Comparison of ENCODE assay signal across 19 cellular contexts in the genomic region with DNA sequence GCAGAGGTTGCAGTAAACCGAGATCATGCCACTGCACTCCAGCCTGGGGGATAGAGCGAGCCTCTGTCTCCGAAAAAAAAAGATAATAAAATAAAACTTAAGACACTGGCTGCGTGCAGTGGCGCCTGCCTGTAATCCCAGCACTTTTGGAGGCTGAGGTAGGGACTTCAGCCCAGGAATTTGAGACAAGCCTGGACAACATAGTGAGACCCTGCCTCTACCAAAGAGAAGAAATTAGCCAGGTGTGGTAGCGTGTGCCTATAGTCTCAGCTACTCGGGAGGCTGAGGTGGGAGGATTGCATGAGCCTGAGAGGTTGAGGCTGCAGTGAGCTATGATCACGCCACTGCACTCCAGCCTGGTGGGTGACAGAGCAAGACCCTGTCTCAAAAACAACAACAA. TPM values are rescaled to one million over a fixed set of nuclear protein-coding genes. Genes with fewer than 3 reads are reported as not detected.
A peak's percentile ranks its signal among the peaks of the same experiment; 100 is the strongest.
DNase-seq lines count a peak whose midpoint lies in the region; ATAC-seq and TF ChIP-seq lines count a peak whose summit lies in the region.
"Had no signal": no experiment of that assay in that cellular context is flagged by ENCODE, and none has a peak within 500 bp of the region (broad histone marks: within the 10 kb centered on the region; RNA-seq: fewer than 3 reads in every experiment).

No MANE protein-coding gene starts in this region.

- ATAC-seq in T-helper 17 cell (no peak), lower lobe of right lung (no peak), GM21786 (IDR thresholded peaks at IDR 0.05; ENCODE audit: unreplicated experiment) (no peak)
- ATAC-seq: GM23338, natural killer cell had no signal

- H3K4me1 Mint-ChIP-seq in T-helper 17 cell, result peaks cover 62% of the 10 kb centered on the region

- no peaks in the 10 kb centered on the region for H3K27me3 ChIP-seq in lower lobe of right lung (ENCODE audit: low read depth)
- no peaks in the 10 kb centered on the region for H3K27me3 ChIP-seq in thyroid gland
- H3K27me3 ChIP-seq: BE2C had no signal

- CTCF ChIA-PET in HEK293 (lab: Yijun Ruan, JAX), result interaction anchor here (1.1 to 1.6 kb wide), 2 partner anchors 10 to 32 kb away, joined by 3 to 5 read pairs; no protein-coding TSS in a partner anchor

- no peaks in the 10 kb centered on the region for H3K9me3 ChIP-seq in HEK293 (ENCODE audit: control insufficient read depth, insufficient read depth, low read depth, low read length)
- H3K9me3 ChIP-seq in T-helper 17 cell (ENCODE audit: control insufficient read depth, low read length, poor library complexity, severe bottlenecking), result no peaks in the 10 kb centered on the region
- no peaks in the 10 kb centered on the region for H3K9me3 ChIP-seq in lower lobe of right lung
- no peaks in the 10 kb centered on the region for H3K9me3 ChIP-seq in thyroid gland
- H3K9me3 ChIP-seq: BE2C, prostate gland had no signal

- no peak overlapping the region for H3K4me3 Mint-ChIP-seq in T-helper 17 cell
- H3K4me3 Mint-ChIP-seq: activated CD4-positive, alpha-beta T cell treated with anti-CD3 and anti-CD28 coated beads, Interleukin-2, amount 10 ng/mL, durations not matched to agents 24 days and 14 days; GM23338; natural killer cell had no signal

- intact Hi-C loops in lower lobe of right lung (cut with DNase I), result no loop called here
- intact Hi-C loops in thyroid gland (cut with DNase I), result no loop called here

- peaks cover 7% of the 10 kb centered on the region for H3K36me3 Mint-ChIP-seq in T-helper 17 cell (ENCODE audit: low read depth)
- H3K36me3 Mint-ChIP-seq: natural killer cell had no signal

- POLR2A ChIA-PET in HEK293 (lab: Yijun Ruan, JAX), result no interaction called here

- H3K27ac Mint-ChIP-seq in T-helper 17 cell, result peak overlapping the region; percentile 84
- H3K27ac Mint-ChIP-seq: GM23338 had no signal

- peaks cover 7% of the 10 kb centered on the region for H3K4me1 ChIP-seq in HEK293 (ENCODE audit: control insufficient read depth, insufficient read depth, low read length)
- peaks cover 100% of the 10 kb centered on the region for H3K4me1 ChIP-seq in lower lobe of right lung
- peaks cover 48 to 98% of the 10 kb centered on the region in 2 donors for H3K4me1 ChIP-seq in thyroid gland

- no peak for DNase-seq in T-helper 17 cell
- no peak for DNase-seq in lower lobe of right lung
- DNase-seq in thyroid gland, result no peak
- no peak for DNase-seq in middle frontal gyrus (ENCODE audit: extremely low spot score, low spot score)
- DNase-seq in anterior cingulate cortex (lab: John Stamatoyannopoulos, UW), result no peak
- DNase-seq: activated CD4-positive, alpha-beta T cell treated with anti-CD3 and anti-CD28 coated beads, Interleukin-2, amount 10 ng/mL, durations not matched to agents 24 days and 14 days; activated effector memory CD4-positive, alpha-beta T cell treated with anti-CD3 and anti-CD28 coated beads, Interleukin-2, amount 50 U/mL, for 16 hours; BE2C; natural killer cell; NCI-H1105 treated with DMSO at 0.1 percent for 48 hours; NCI-H2081 treated with DMSO at 0.1 percent for 48 hours; NCI-H524; RPMI8226 had no signal

- TF ChIP-seq POLR2A in thyroid gland (IDR thresholded peaks at IDR 0.05), result no peak

- TF ChIP-seq CTCF in HEK293 (tag by site-specific recombination; IDR thresholded peaks at IDR 0.05) (no peak), lower lobe of right lung (IDR thresholded peaks at IDR 0.05) (no peak), thyroid gland (IDR thresholded peaks at IDR 0.05) (no peak)

- H3K27me3 Mint-ChIP-seq in T-helper 17 cell, result no peaks in the 10 kb centered on the region
- H3K27me3 Mint-ChIP-seq: activated CD4-positive, alpha-beta T cell treated with anti-CD3 and anti-CD28 coated beads, Interleukin-2, amount 10 ng/mL, durations not matched to agents 24 days and 14 days had no signal

- WGBS in thyroid gland, 2 donors, result 92 to 95% methylated on average over 8 of the region's 8 CpGs

- H3K27ac ChIP-seq in HEK293 (ENCODE audit: extremely low read depth, low read depth, low read length) (no peak overlapping the region), lower lobe of right lung (peak overlapping the region; percentile 96), thyroid gland (peak overlapping the region in 2 of 3 donors; percentile 3 to 89)

- H3K4me3 ChIP-seq in HEK293 (ENCODE audit: low read depth, low read length), result no peak overlapping the region
- no peak overlapping the region for H3K4me3 ChIP-seq in lower lobe of right lung
- H3K4me3 ChIP-seq in thyroid gland (replicated peaks in 1 of 3), result no peak overlapping the region
- H3K4me3 ChIP-seq: GM23338, prostate gland had no signal

- H3K36me3 ChIP-seq in HEK293 (ENCODE audit: control insufficient read depth in 2 of 2, insufficient read depth in 1 of 2, low read length in 2 of 2) (peaks cover 0 to 23% of the 10 kb centered on the region in 2 experiments; a peak in 2 of 3 replicates), lower lobe of right lung (peaks cover 14% of the 10 kb centered on the region), thyroid gland (no peaks in the 10 kb centered on the region)
- H3K36me3 ChIP-seq: prostate gland had no signal

TF ChIP-seq in HEK293, 187 proteins besides CTCF, POLR2A, EP300 and RAD21:
- peak; percentile 72 for TF ChIP-seq ZNF121 (tag by site-specific recombination; IDR thresholded peaks at IDR 0.05)
- no peak for TF ChIP-seq ZBTB20 (tag by site-specific recombination; IDR thresholded peaks at IDR 0.05)
- no peak for TF ChIP-seq ZNF530 (tag by site-specific recombination; IDR thresholded peaks at IDR 0.05; ENCODE audit: low read depth)
- no peak for TF ChIP-seq ZFP69B (tag by site-specific recombination; IDR thresholded peaks at IDR 0.05)

RNA-seq across cellular contexts. Expression of gene RARA, which starts 26.6 kb away (rescaled TPM):
- total RNA-seq in T-helper 17 cell (100 to 1,000 TPM in 1 of 2 donors, 10 to 100 TPM in 1; 97.0 to 106 TPM), lower lobe of right lung (82.6 TPM), thyroid gland (10 to 100 TPM; 20.0 to 60.9 (median 35.2) TPM)

RNA-seq across cellular contexts. Expression of gene GJD3, which starts 28.9 kb away (rescaled TPM):
- total RNA-seq in T-helper 17 cell (not detected), lower lobe of right lung (3.1 TPM), thyroid gland (1 to 10 TPM; 1.6 to 3.4 (median 1.7) TPM)
- total RNA-seq: G401, natural killer cell, temporal lobe had no signal

RNA-seq across cellular contexts. Expression of gene CDC6, which starts 47.9 kb away (rescaled TPM):
- total RNA-seq in T-helper 17 cell, result 1 to 10 TPM; 1.2 to 2.7 TPM
- total RNA-seq in lower lobe of right lung, result 2.3 TPM
- 1 to 10 TPM in 1 of 4 donors, under 1 TPM in 3; 0.63 to 5.2 (median 0.79) TPM for total RNA-seq in thyroid gland
